ENCODE assay signal across 19 cellular contexts in the genomic region with DNA sequence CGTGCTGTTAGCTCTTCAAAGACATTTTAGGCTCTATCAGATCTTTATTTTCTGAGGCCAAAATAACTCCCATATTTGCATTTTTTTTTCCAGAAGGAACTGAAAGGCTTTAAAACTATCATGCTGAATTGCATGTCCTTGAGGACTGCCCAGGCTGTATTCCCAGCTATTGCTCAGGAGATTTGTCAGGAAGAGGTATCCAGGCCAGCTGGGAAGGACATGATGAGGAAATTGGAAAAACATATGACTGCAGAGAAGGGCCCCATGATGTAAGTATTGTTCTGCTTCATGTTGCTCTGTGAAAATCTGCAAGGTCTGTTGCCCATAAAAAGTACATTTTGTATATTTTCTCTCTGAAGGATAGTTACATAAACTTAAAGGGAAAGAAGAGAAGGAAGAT. TPM values are rescaled to one million over a fixed set of nuclear protein-coding genes. Genes with fewer than 3 reads are reported as not detected.
DNase-seq lines count a peak whose midpoint lies in the region; ATAC-seq and TF ChIP-seq lines count a peak whose summit lies in the region.
"Had no signal": no experiment of that assay in that cellular context is flagged by ENCODE, and none has a peak within 500 bp of the region (broad histone marks: within the 10 kb centered on the region; RNA-seq: fewer than 3 reads in every experiment).

No MANE protein-coding gene starts in this region.

- H3K4me1 Mint-ChIP-seq in stimulated activated effector memory CD8-positive, alpha-beta T cell treated with anti-CD3 and anti-CD28 coated beads, Interleukin-12 subunit alpha, Interleukin-12 subunit beta, amount 100 ng/mL, for 72 hours = peaks cover 28% of the 10 kb centered on the region
- H3K4me1 Mint-ChIP-seq in glutamatergic neuron (ENCODE audit: low read depth, unreplicated experiment) = no peaks in the 10 kb centered on the region

- H3K9ac ChIP-seq in Loucy (ENCODE audit: low read depth, low read length, poor library complexity, severe bottlenecking) = peak overlapping the region; percentile 47

- H3K27ac ChIP-seq in esophagus muscularis mucosa (replicated peaks in 1 of 4) (peak overlapping the region; percentile 22 to 62 (median 40)), hepatocyte (peak overlapping the region; percentile 10)
- H3K27ac ChIP-seq: Peyer's patch had no signal

- no peaks in the 10 kb centered on the region for H3K9me3 ChIP-seq in Loucy (ENCODE audit: insufficient read depth, low read depth, low read length)
- H3K9me3 ChIP-seq in esophagus muscularis mucosa = no peaks in the 10 kb centered on the region
- no peaks in the 10 kb centered on the region for H3K9me3 ChIP-seq in hepatocyte (ENCODE audit: low read depth)
- H3K9me3 ChIP-seq: Peyer's patch had no signal

- H3K4me1 ChIP-seq in Loucy (ENCODE audit: insufficient read depth, low read length, poor library complexity, severe bottlenecking) (peaks cover 52% of the 10 kb centered on the region), esophagus muscularis mucosa (peaks cover 21 to 34% (median 29%) of the 10 kb centered on the region in 4 donors), hepatocyte (ENCODE audit: insufficient read depth) (no peaks in the 10 kb centered on the region)

- intact Hi-C loops in esophagus muscularis mucosa (cut with DNase I) = no loop called here

- H2AFZ ChIP-seq in Loucy (ENCODE audit: low read length) (no peak overlapping the region), hepatocyte (no peak overlapping the region)

- no peaks in the 10 kb centered on the region for H3K9me3 Mint-ChIP-seq in stimulated activated effector memory CD8-positive, alpha-beta T cell treated with anti-CD3 and anti-CD28 coated beads, Interleukin-12 subunit alpha, Interleukin-12 subunit beta, amount 100 ng/mL, for 72 hours
- no peaks in the 10 kb centered on the region for H3K9me3 Mint-ChIP-seq in glutamatergic neuron (ENCODE audit: unreplicated experiment)
- H3K9me3 Mint-ChIP-seq: activated CD4-positive, alpha-beta T cell treated with anti-CD3 and anti-CD28 coated beads, Interleukin-2, amount 10 ng/mL, durations not matched to agents 7 days and 5 days; activated naive CD4-positive, alpha-beta T cell treated with anti-CD3 and anti-CD28 coated beads, Interleukin-2, amount 50 U/mL, for 72 hours; HFFc6; naive B cell; stimulated activated naive CD8-positive, alpha-beta T cell treated with anti-CD3 and anti-CD28 coated beads, Interleukin-15, amount 100 ng/mL, for 72 hours had no signal

- H3K4me3 ChIP-seq in Loucy (ENCODE audit: low read length, poor library complexity, severe bottlenecking) (no peak overlapping the region), esophagus muscularis mucosa (no peak overlapping the region), hepatocyte (no peak overlapping the region)
- H3K4me3 ChIP-seq: Peyer's patch had no signal

- TF ChIP-seq EP300 in esophagus muscularis mucosa (IDR thresholded peaks at IDR 0.05) = no peak

- H3K27me3 ChIP-seq in Loucy (ENCODE audit: insufficient read depth, low read length, poor library complexity, severe bottlenecking) = no peaks in the 10 kb centered on the region
- no peaks in the 10 kb centered on the region for H3K27me3 ChIP-seq in esophagus muscularis mucosa
- H3K27me3 ChIP-seq in hepatocyte = no peaks in the 10 kb centered on the region
- H3K27me3 ChIP-seq: Peyer's patch had no signal

- 63% methylated on average over 1 of the region's 1 CpG for WGBS in esophagus muscularis mucosa
- 94% methylated on average over 1 of the region's 1 CpG for WGBS in hepatocyte (ENCODE audit: low lambda C conversion rate, missing lambda C conversion rate)

- peaks cover 37% of the 10 kb centered on the region for H4K20me1 ChIP-seq in Loucy (ENCODE audit: insufficient read depth, low read length, poor library complexity, severe bottlenecking)
- no peaks in the 10 kb centered on the region for H4K20me1 ChIP-seq in hepatocyte (ENCODE audit: insufficient read depth, poor library complexity, severe bottlenecking)

- H3K27ac Mint-ChIP-seq in stimulated activated effector memory CD8-positive, alpha-beta T cell treated with anti-CD3 and anti-CD28 coated beads, Interleukin-12 subunit alpha, Interleukin-12 subunit beta, amount 100 ng/mL, for 72 hours = peak overlapping the region; percentile 39
- H3K27ac Mint-ChIP-seq in glutamatergic neuron (ENCODE audit: unreplicated experiment) = no peak overlapping the region
- H3K27ac Mint-ChIP-seq: activated CD4-positive, alpha-beta T cell treated with anti-CD3 and anti-CD28 coated beads, Interleukin-2, amount 10 ng/mL, durations not matched to agents 7 days and 5 days; HFFc6; progenitor cell of endocrine pancreas had no signal

- H3K9me2 ChIP-seq in Loucy (replicated peaks; ENCODE audit: low read depth, low read length) (no peaks in the 10 kb centered on the region), hepatocyte (replicated peaks; ENCODE audit: insufficient read depth) (no peaks in the 10 kb centered on the region)

- H3K4me2 ChIP-seq in Loucy (ENCODE audit: low read depth, low read length, poor library complexity, severe bottlenecking) (peak overlapping the region; percentile 59), hepatocyte (no peak overlapping the region)

- H3K36me3 ChIP-seq in Loucy (ENCODE audit: insufficient read depth, low read length) (peaks cover 53% of the 10 kb centered on the region; the same call in 1 of the 2 replicates), esophagus muscularis mucosa (no peaks in the 10 kb centered on the region), hepatocyte (replicated peaks; ENCODE audit: insufficient read depth, low read depth) (no peaks in the 10 kb centered on the region)
- H3K36me3 ChIP-seq: Peyer's patch had no signal

- peaks cover 2% of the 10 kb centered on the region for H3K27me3 Mint-ChIP-seq in glutamatergic neuron (ENCODE audit: unreplicated experiment)
- H3K27me3 Mint-ChIP-seq: activated CD4-positive, alpha-beta T cell treated with anti-CD3 and anti-CD28 coated beads, Interleukin-2, amount 10 ng/mL, durations not matched to agents 7 days and 5 days; naive B cell; progenitor cell of endocrine pancreas; stimulated activated naive CD8-positive, alpha-beta T cell treated with anti-CD3 and anti-CD28 coated beads, Interleukin-15, amount 100 ng/mL, for 72 hours had no signal

- H3K4me3 Mint-ChIP-seq in stimulated activated effector memory CD8-positive, alpha-beta T cell treated with anti-CD3 and anti-CD28 coated beads, Interleukin-12 subunit alpha, Interleukin-12 subunit beta, amount 100 ng/mL, for 72 hours = no peak overlapping the region
- H3K4me3 Mint-ChIP-seq in glutamatergic neuron (ENCODE audit: unreplicated experiment) = no peak overlapping the region
- H3K4me3 Mint-ChIP-seq: activated CD4-positive, alpha-beta T cell treated with anti-CD3 and anti-CD28 coated beads, Interleukin-2, amount 10 ng/mL, durations not matched to agents 7 days and 5 days; HFFc6; naive B cell; stimulated activated naive CD8-positive, alpha-beta T cell treated with anti-CD3 and anti-CD28 coated beads, Interleukin-15, amount 100 ng/mL, for 72 hours had no signal

- H3K36me3 Mint-ChIP-seq in stimulated activated effector memory CD8-positive, alpha-beta T cell treated with anti-CD3 and anti-CD28 coated beads, Interleukin-12 subunit alpha, Interleukin-12 subunit beta, amount 100 ng/mL, for 72 hours = peaks cover 100% of the 10 kb centered on the region
- H3K36me3 Mint-ChIP-seq in glutamatergic neuron (ENCODE audit: unreplicated experiment) = no peaks in the 10 kb centered on the region
- H3K36me3 Mint-ChIP-seq: naive B cell had no signal

- no peak for TF ChIP-seq POLR2A in esophagus muscularis mucosa (IDR thresholded peaks at IDR 0.05; ENCODE audit: low read depth)

- no peak for TF ChIP-seq CTCF in Loucy (conservative IDR thresholded peaks at IDR 0.05; ENCODE audit: low read length)
- no peak for TF ChIP-seq CTCF in esophagus muscularis mucosa (IDR thresholded peaks at IDR 0.05)
- no peak for TF ChIP-seq CTCF in hepatocyte (IDR thresholded peaks at IDR 0.05; ENCODE audit: poor library complexity)
- no peak for TF ChIP-seq CTCF in glutamatergic neuron (IDR thresholded peaks at IDR 0.05; ENCODE audit: partially characterized antibody, unreplicated experiment)

- H3F3A ChIP-seq in Loucy (ENCODE audit: low read depth) = no peaks in the 10 kb centered on the region

- DNase-seq in esophagus muscularis mucosa (ENCODE audit: extremely low spot score) = no peak
- DNase-seq in hepatocyte (ENCODE audit: low spot score) = no peak
- DNase-seq in stimulated activated effector memory CD8-positive, alpha-beta T cell treated with anti-CD3 and anti-CD28 coated beads, Interleukin-12 subunit alpha, Interleukin-12 subunit beta, amount 100 ng/mL, for 72 hours (ENCODE audit: low spot score in 2 of 2) = no peak
- DNase-seq in glutamatergic neuron = no peak
- DNase-seq in activated gamma-delta T cell treated with Interleukin-2 at 50 U/mL for 16 hours = no peak
- DNase-seq in SIG-M5 treated with dmso at 0.1 percent for 504 hours (lab: John Stamatoyannopoulos, UW; ENCODE audit: unreplicated experiment) = no peak
- DNase-seq: activated CD4-positive, alpha-beta T cell treated with anti-CD3 and anti-CD28 coated beads, Interleukin-2, amount 10 ng/mL, durations not matched to agents 7 days and 5 days; activated T-cell treated with anti-CD3 and anti-CD28 coated beads for 4 hours; HFFc6; Karpas-422; naive B cell; NCI-H1105 treated with DMSO at 0.1 percent for 48 hours; stimulated activated naive CD8-positive, alpha-beta T cell treated with anti-CD3 and anti-CD28 coated beads, Interleukin-15, amount 100 ng/mL, for 72 hours had no signal

- H3K79me2 ChIP-seq in Loucy (ENCODE audit: insufficient read depth, low read length) (peaks cover 69% of the 10 kb centered on the region), hepatocyte (peaks cover 7% of the 10 kb centered on the region)

- ATAC-seq in stimulated activated effector memory CD8-positive, alpha-beta T cell treated with anti-CD3 and anti-CD28 coated beads, Interleukin-12 subunit alpha, Interleukin-12 subunit beta, amount 100 ng/mL, for 72 hours = no peak
- ATAC-seq: activated naive CD4-positive, alpha-beta T cell treated with anti-CD3 and anti-CD28 coated beads, Interleukin-2, amount 50 U/mL, for 72 hours; esophagus mucosa; left colon; stimulated activated naive CD8-positive, alpha-beta T cell treated with anti-CD3 and anti-CD28 coated beads, Interleukin-15, amount 100 ng/mL, for 72 hours had no signal

RNA-seq across cellular contexts. Expression of gene CDC6, which starts 5.7 kb away (rescaled TPM):
- total RNA-seq in esophagus muscularis mucosa = under 1 TPM; 0.32 to 0.83 (median 0.44) TPM
- 5.8 and 8.6 TPM in 2 replicates for total RNA-seq in hepatocyte
- 5.1 and 7.5 TPM in 2 replicates for polyA plus RNA-seq in hepatocyte
- total RNA-seq in glutamatergic neuron (ENCODE audit: unreplicated experiment) = 4.7 TPM

RNA-seq across cellular contexts. Expression of gene RARA, which starts 15.6 kb away (rescaled TPM):
- total RNA-seq in esophagus muscularis mucosa (10 to 100 TPM; 26.2 to 53.5 (median 52.2) TPM), hepatocyte (19.2 and 30.0 TPM in 2 replicates), glutamatergic neuron (ENCODE audit: unreplicated experiment) (26.2 TPM)
- polyA plus RNA-seq in hepatocyte = 33.1 and 34.4 TPM in 2 replicates
